9 cellular contexts compared by ENCODE assay signal in the genomic region with DNA sequence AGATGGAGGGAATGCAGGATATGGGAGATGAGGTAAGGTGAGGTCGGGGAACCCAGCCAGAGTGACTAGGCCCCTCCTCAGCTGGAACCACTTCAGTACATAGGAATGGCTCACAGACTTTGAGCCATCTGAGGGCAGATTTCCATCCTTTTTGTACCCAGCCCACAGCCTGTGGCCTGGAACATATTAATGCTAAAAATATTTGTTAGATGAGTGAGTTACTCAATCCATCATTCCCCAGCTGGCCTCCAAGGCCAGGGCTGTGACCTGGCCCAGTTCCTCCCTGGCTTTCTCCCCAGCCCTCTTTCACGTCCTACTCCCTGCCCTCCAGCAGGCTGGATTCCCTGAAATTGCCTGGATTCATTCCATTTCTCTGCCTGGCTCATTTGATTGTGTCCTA. TPM values are rescaled to one million over a fixed set of nuclear protein-coding genes. Genes with fewer than 3 reads are reported as not detected.
A peak's percentile ranks its signal among the peaks of the same experiment; 100 is the strongest.
DNase-seq lines count a peak whose midpoint lies in the region; ATAC-seq and TF ChIP-seq lines count a peak whose summit lies in the region.
"Had no signal": no experiment of that assay in that cellular context is flagged by ENCODE, and none has a peak within 500 bp of the region (broad histone marks: within the 10 kb centered on the region; RNA-seq: fewer than 3 reads in every experiment).

No MANE protein-coding gene starts in this region.

- H3K36me3 Mint-ChIP-seq in activated CD8-positive, alpha-beta T cell treated with anti-CD3 and anti-CD28 coated beads, Interleukin-2, amount 10 ng/mL, durations not matched to agents 7 days and 5 days (ENCODE audit: low read depth): no peaks in the 10 kb centered on the region

- H3K36me3 ChIP-seq in colonic mucosa: no peaks in the 10 kb centered on the region
- no peaks in the 10 kb centered on the region for H3K36me3 ChIP-seq in lower lobe of right lung
- H3K36me3 ChIP-seq in transverse colon: no peaks in the 10 kb centered on the region
- H3K36me3 ChIP-seq in BE2C: no peaks in the 10 kb centered on the region

- H3K27me3 ChIP-seq in colonic mucosa (no peaks in the 10 kb centered on the region), lower lobe of right lung (ENCODE audit: low read depth) (no peaks in the 10 kb centered on the region), transverse colon (no peaks in the 10 kb centered on the region), BE2C (no peaks in the 10 kb centered on the region)

- peak; percentile 77 to 79 for ATAC-seq in lower lobe of right lung
- no peak for ATAC-seq in activated CD8-positive, alpha-beta T cell treated with anti-CD3 and anti-CD28 coated beads, Interleukin-2, amount 10 ng/mL, durations not matched to agents 7 days and 5 days

- H3K27ac ChIP-seq in colonic mucosa (peak overlapping the region; percentile 16), lower lobe of right lung (no peak overlapping the region), transverse colon (peak overlapping the region; percentile 62 to 88 (median 79))

- peak; percentile 24 for TF ChIP-seq EP300 in transverse colon (IDR thresholded peaks at IDR 0.05; ENCODE audit: low read depth)

- no peak overlapping the region for H3K9ac ChIP-seq in colonic mucosa (ENCODE audit: low read depth in 2 of 2, low read length in 2 of 2)

- H3K9me3 Mint-ChIP-seq in activated CD8-positive, alpha-beta T cell treated with anti-CD3 and anti-CD28 coated beads, Interleukin-2, amount 10 ng/mL, durations not matched to agents 7 days and 5 days (ENCODE audit: insufficient read depth): no peaks in the 10 kb centered on the region
- H3K9me3 Mint-ChIP-seq: activated CD8-positive, alpha-beta T cell treated with anti-CD3 and anti-CD28 coated beads for 36 hours had no signal

- H3K4me3 ChIP-seq in colonic mucosa (no peak overlapping the region), lower lobe of right lung (no peak overlapping the region), transverse colon (no peak overlapping the region), BE2C (ENCODE audit: low read depth, low read length) (no peak overlapping the region)

- peak; percentile 19 for DNase-seq in MV-4-11 (lab: John Stamatoyannopoulos, UW)
- DNase-seq in colonic mucosa: peak; percentile 52
- no peak for DNase-seq in lower lobe of right lung
- DNase-seq in transverse colon: peak; percentile 59
- no peak for DNase-seq in NCI-H510A (lab: John Stamatoyannopoulos, UW)
- DNase-seq in BE2C: no peak
- no peak for DNase-seq in activated CD4-positive, alpha-beta T cell treated with anti-CD3 and anti-CD28 coated beads for 1 hour
- DNase-seq in activated CD8-positive, alpha-beta T cell treated with anti-CD3 and anti-CD28 coated beads, Interleukin-2, amount 10 ng/mL, durations not matched to agents 7 days and 5 days: no peak

- peaks cover 14% of the 10 kb centered on the region for H3K27me3 Mint-ChIP-seq in activated CD8-positive, alpha-beta T cell treated with anti-CD3 and anti-CD28 coated beads, Interleukin-2, amount 10 ng/mL, durations not matched to agents 7 days and 5 days (ENCODE audit: low read depth)
- H3K27me3 Mint-ChIP-seq: activated CD8-positive, alpha-beta T cell treated with anti-CD3 and anti-CD28 coated beads for 36 hours had no signal

- no peak overlapping the region for H3K27ac Mint-ChIP-seq in activated CD8-positive, alpha-beta T cell treated with anti-CD3 and anti-CD28 coated beads, Interleukin-2, amount 10 ng/mL, durations not matched to agents 7 days and 5 days
- H3K27ac Mint-ChIP-seq: activated CD8-positive, alpha-beta T cell treated with anti-CD3 and anti-CD28 coated beads for 36 hours had no signal

- POLR2A ChIA-PET in activated CD8-positive, alpha-beta T cell treated with anti-CD3 and anti-CD28 coated beads, Interleukin-2, amount 10 ng/mL, durations not matched to agents 7 days and 5 days (lab: Charles Lee): no interaction called here

- in situ Hi-C loops in transverse colon (cut with MboI; ENCODE audit: low pct_ligation_motif_present in 1 of 4, low pct_unique_long_range_greater_than_20kb in 1 of 4, low sequenced_read_pairs in 3 of 4): loop anchor here in 1 of 4 donors (25.0 kb wide), 1 partner anchor 527 kb away; a partner anchor contains a TSS

- no peak overlapping the region for H3K4me3 Mint-ChIP-seq in activated CD8-positive, alpha-beta T cell treated with anti-CD3 and anti-CD28 coated beads, Interleukin-2, amount 10 ng/mL, durations not matched to agents 7 days and 5 days
- H3K4me3 Mint-ChIP-seq: activated CD8-positive, alpha-beta T cell treated with anti-CD3 and anti-CD28 coated beads for 36 hours had no signal

- TF ChIP-seq POLR2A in transverse colon (IDR thresholded peaks at IDR 0.05): no peak

- H3K4me1 Mint-ChIP-seq in activated CD8-positive, alpha-beta T cell treated with anti-CD3 and anti-CD28 coated beads, Interleukin-2, amount 10 ng/mL, durations not matched to agents 7 days and 5 days (ENCODE audit: low read depth): peaks cover 26% of the 10 kb centered on the region

- WGBS in transverse colon (ENCODE audit: low coverage in 1 of 2), 2 donors: 33 to 50% methylated on average over 1 to 2 of the region's 2 CpGs

- CTCF ChIA-PET in activated CD8-positive, alpha-beta T cell treated with anti-CD3 and anti-CD28 coated beads, Interleukin-2, amount 10 ng/mL, durations not matched to agents 7 days and 5 days (lab: Charles Lee): interaction anchor here (0.9 to 1.6 kb wide), 3 partner anchors 9 to 153 kb away, joined by 3 to 10 read pairs (median 6); no protein-coding TSS in a partner anchor

- TF ChIP-seq CTCF in colonic mucosa (IDR thresholded peaks at IDR 0.05): no peak
- TF ChIP-seq CTCF in lower lobe of right lung (IDR thresholded peaks at IDR 0.05): no peak
- no peak for TF ChIP-seq CTCF in transverse colon (IDR thresholded peaks at IDR 0.05)
- TF ChIP-seq CTCF in BE2C (IDR thresholded peaks at IDR 0.05; ENCODE audit: low read depth, low read length): no peak

- no peaks in the 10 kb centered on the region for H3K4me1 ChIP-seq in colonic mucosa
- peaks cover 45% of the 10 kb centered on the region for H3K4me1 ChIP-seq in lower lobe of right lung
- H3K4me1 ChIP-seq in transverse colon: peaks cover 0 to 25% (median 20%) of the 10 kb centered on the region in 4 donors
- no peaks in the 10 kb centered on the region for H3K4me1 ChIP-seq in BE2C

- intact Hi-C loops in colonic mucosa (cut with DNase I) (no loop called here), lower lobe of right lung (cut with DNase I) (no loop called here), transverse colon (cut with DNase I; ENCODE audit: low total_unique reads) (no loop called here)

- H3K9me3 ChIP-seq in colonic mucosa: no peaks in the 10 kb centered on the region
- no peaks in the 10 kb centered on the region for H3K9me3 ChIP-seq in lower lobe of right lung
- no peaks in the 10 kb centered on the region for H3K9me3 ChIP-seq in transverse colon
- H3K9me3 ChIP-seq in BE2C: no peaks in the 10 kb centered on the region

RNA-seq across cellular contexts. Expression of a gene that starts 57.2 kb away (rescaled TPM):
- total RNA-seq in colonic mucosa (1 to 10 TPM; 4.1 to 8.3 TPM), lower lobe of right lung (15.1 TPM), transverse colon (10 to 100 TPM in 1 of 4 donors, 1 to 10 TPM in 3; 5.0 to 11.2 (median 7.9) TPM)
- polyA plus RNA-seq in BE2C (2012; ENCODE audit: insufficient read depth, insufficient read length, low read depth): 5.9 TPM
- total RNA-seq in activated CD8-positive, alpha-beta T cell treated with anti-CD3 and anti-CD28 coated beads, Interleukin-2, amount 10 ng/mL, durations not matched to agents 7 days and 5 days: 1 to 10 TPM; 3.5 to 3.6 TPM

Comparison
In these comparisons a context has a peak if more than half of its experiments do, and no peak if none do; other contexts are left out.
1. DNase-seq: peak in MV-4-11 (single experiment), colonic mucosa (single experiment) and transverse colon (single experiment); none in lower lobe of right lung (single experiment), NCI-H510A (single experiment), BE2C (single experiment), activated CD4-positive, alpha-beta T cell treated with anti-CD3 and anti-CD28 coated beads for 1 hour (single experiment) and activated CD8-positive, alpha-beta T cell treated with anti-CD3 and anti-CD28 coated beads, Interleukin-2, amount 10 ng/mL, durations not matched to agents 7 days and 5 days (single experiment).